In the genomic region with DNA sequence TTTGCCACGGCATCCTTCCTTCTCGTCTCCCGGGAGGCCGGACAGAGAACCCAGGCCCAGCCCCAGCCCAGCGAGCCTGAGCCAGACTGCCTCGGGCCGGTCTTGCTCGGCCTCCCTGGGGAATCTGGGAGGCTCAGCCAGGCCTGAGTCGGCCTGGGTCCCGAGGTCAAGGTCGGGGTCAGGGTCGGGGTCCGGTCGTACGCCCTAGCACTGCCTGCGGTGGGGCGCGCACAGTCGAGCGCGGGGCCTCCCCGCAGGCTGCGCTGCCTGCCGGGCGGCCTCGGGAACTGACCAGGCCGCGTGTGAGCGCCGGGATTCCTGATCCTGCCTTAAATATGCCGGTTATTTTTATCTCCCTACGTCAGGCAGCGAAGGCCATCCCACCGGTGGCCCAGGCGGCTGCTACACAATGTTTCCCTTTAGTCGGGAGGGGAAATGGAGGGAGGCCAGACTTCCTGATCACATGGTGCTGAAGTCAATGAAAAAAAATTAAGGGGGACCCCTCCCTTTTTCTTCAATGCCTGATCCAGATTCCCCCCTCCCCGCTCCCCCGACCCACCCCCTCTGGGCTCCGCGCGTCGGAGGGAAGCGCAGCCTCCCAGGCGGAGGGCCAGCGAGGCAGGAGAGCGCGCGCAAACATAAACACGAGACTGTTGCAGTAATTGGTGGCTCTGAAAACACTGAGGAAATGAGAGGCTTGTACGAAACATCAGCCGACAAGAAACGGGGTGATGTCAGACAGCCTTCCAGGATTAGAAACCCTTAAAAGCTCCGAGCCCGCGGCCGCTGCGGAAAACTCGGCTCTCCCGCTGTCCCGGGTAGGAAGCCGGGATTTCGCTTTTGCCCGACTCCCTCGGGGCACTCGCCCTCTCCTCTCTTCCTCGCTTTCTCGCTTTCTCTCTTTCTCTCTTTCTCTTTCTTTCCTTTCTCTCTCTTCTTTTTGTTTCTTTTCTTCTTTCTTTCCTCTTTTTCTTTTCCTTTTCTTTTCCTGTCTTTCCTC, we compare ENCODE assay signal across 8 cellular contexts.
DNase-seq lines count a peak whose midpoint lies in the region.

No MANE protein-coding gene starts in this region.

- peak overlapping the region; percentile 100 for H3K4me2 ChIP-seq in GM23248 (ENCODE audit: unreplicated experiment)

- H3K27ac ChIP-seq in GM23248 (peak overlapping the region; percentile 99), stomach smooth muscle (ENCODE audit: low read length) (peak overlapping the region; percentile 97)

- peak; percentile 97 for DNase-seq in AG08396 (ENCODE audit: low spot score)
- DNase-seq in GM23248: peak; percentile 98
- DNase-seq in SHP77 treated with DMSO at 0.1 percent for 48 hours (lab: John Stamatoyannopoulos, UW): peak; percentile 47
- DNase-seq in epidermal melanocyte (ENCODE audit: insufficient read length, low spot score): peak; percentile 89
- peak; percentile 99 for DNase-seq in lung microvascular endothelial cell (ENCODE audit: low read depth in 2 of 2)
- DNase-seq in NCI-H446 (lab: John Stamatoyannopoulos, UW): no peak
- no peak for DNase-seq in activated T-cell treated with anti-CD3 and anti-CD28 coated beads, Interleukin-2, amount 50 U/mL, for 24 hours

- peaks cover 40% of the 10 kb centered on the region for H3F3A ChIP-seq in GM23248 (ENCODE audit: insufficient read depth)

- H3K4me1 ChIP-seq in GM23248 (ENCODE audit: insufficient read depth): peaks cover 38% of the 10 kb centered on the region
- peaks cover 11% of the 10 kb centered on the region for H3K4me1 ChIP-seq in stomach smooth muscle (ENCODE audit: control insufficient read depth, insufficient read depth, low read length)

- H3K4me3 ChIP-seq in GM23248 (peak overlapping the region; percentile 89), stomach smooth muscle (ENCODE audit: low read length in 2 of 2) (peak overlapping the region; percentile 58 to 75)

- no peaks in the 10 kb centered on the region for H3K79me2 ChIP-seq in GM23248 (ENCODE audit: insufficient read depth)

- H3K9me3 ChIP-seq in GM23248 (ENCODE audit: low read depth): no peaks in the 10 kb centered on the region
- no peaks in the 10 kb centered on the region for H3K9me3 ChIP-seq in stomach smooth muscle (ENCODE audit: control insufficient read depth in 2 of 2, low read length in 2 of 2)

- H3K27me3 Mint-ChIP-seq in activated T-cell treated with anti-CD3 and anti-CD28 coated beads, Interleukin-2, amount 50 U/mL, for 24 hours: peaks cover 60% of the 10 kb centered on the region

- H3K36me3 ChIP-seq in GM23248 (ENCODE audit: low read depth): no peaks in the 10 kb centered on the region
- no peaks in the 10 kb centered on the region for H3K36me3 ChIP-seq in stomach smooth muscle (ENCODE audit: control insufficient read depth in 2 of 2, insufficient read depth in 2 of 2, low read length in 2 of 2)

- peak overlapping the region; percentile 59; the same call in 1 of the 2 replicates for H2AFZ ChIP-seq in GM23248

- H3K9me2 ChIP-seq in GM23248 (ENCODE audit: insufficient read depth): no peaks in the 10 kb centered on the region

- H4K20me1 ChIP-seq in GM23248 (ENCODE audit: insufficient read depth): no peaks in the 10 kb centered on the region

- H3K27me3 ChIP-seq in GM23248 (replicated peaks; ENCODE audit: insufficient read depth) (no peaks in the 10 kb centered on the region), stomach smooth muscle (ENCODE audit: control insufficient read depth in 1 of 2, insufficient read depth in 2 of 2, low read length in 2 of 2) (no peaks in the 10 kb centered on the region)

- H3K9me3 Mint-ChIP-seq in activated T-cell treated with anti-CD3 and anti-CD28 coated beads, Interleukin-2, amount 50 U/mL, for 24 hours: no peaks in the 10 kb centered on the region

- peak overlapping the region; percentile 99 for H3K9ac ChIP-seq in GM23248
- H3K9ac ChIP-seq in stomach smooth muscle (ENCODE audit: low read length in 2 of 2): peak overlapping the region; percentile 77 to 91

- in situ Hi-C loops in GM23248 (cut with MboI): loop anchor here (5.0 to 25.0 kb wide), 2 partner anchors 150 to 925 kb away; a partner anchor contains a TSS

- H3K27ac Mint-ChIP-seq in activated T-cell treated with anti-CD3 and anti-CD28 coated beads, Interleukin-2, amount 50 U/mL, for 24 hours: no peak overlapping the region

- no peak overlapping the region for H3K4me3 Mint-ChIP-seq in activated T-cell treated with anti-CD3 and anti-CD28 coated beads, Interleukin-2, amount 50 U/mL, for 24 hours

- 2 to 4% methylated on average over 56 to 59 of the region's 67 CpGs for WGBS in GM23248 (ENCODE audit: low coverage in 1 of 2, low lambda C conversion rate in 2 of 2, missing lambda C conversion rate in 2 of 2), 2 experiments

- no peaks in the 10 kb centered on the region for H3K36me3 Mint-ChIP-seq in activated T-cell treated with anti-CD3 and anti-CD28 coated beads, Interleukin-2, amount 50 U/mL, for 24 hours (ENCODE audit: low read depth)

- peaks cover 7% of the 10 kb centered on the region for H3K4me1 Mint-ChIP-seq in activated T-cell treated with anti-CD3 and anti-CD28 coated beads, Interleukin-2, amount 50 U/mL, for 24 hours (ENCODE audit: low read depth)

Comparison
In these comparisons a context has a peak if more than half of its experiments do, and no peak if none do; other contexts are left out.
1. DNase-seq: peak in AG08396 (single experiment), GM23248 (single experiment), SHP77 treated with DMSO at 0.1 percent for 48 hours (single experiment), epidermal melanocyte (single experiment) and lung microvascular endothelial cell (2 of 2); none in NCI-H446 (0 of 2) and activated T-cell treated with anti-CD3 and anti-CD28 coated beads, Interleukin-2, amount 50 U/mL, for 24 hours (single experiment).